In genomic region chr15:50549326-50549725, GRCh38 we compare ENCODE assay signal across 21 cellular contexts. TPM values are rescaled to one million over a fixed set of nuclear protein-coding genes. Genes with fewer than 3 reads are reported as not detected.
"Had no signal": no experiment of that assay in that cellular context is flagged by ENCODE, and none has a peak within 500 bp of the region (broad histone marks: within the 10 kb centered on the region; RNA-seq: fewer than 3 reads in every experiment).

No MANE protein-coding gene starts in this region.

- DNase-seq: activated CD4-positive, alpha-beta memory T cell treated with anti-CD3 and anti-CD28 coated beads for 36 hours; activated CD4-positive, alpha-beta T cell treated with anti-CD3 and anti-CD28 coated beads, Interleukin-2, amount 10 ng/mL, durations not matched to agents 7 days and 5 days; activated CD4-positive, CD25-positive, alpha-beta regulatory T cell; activated gamma-delta T cell; activated naive CD4-positive, alpha-beta T cell treated with anti-CD3 and anti-CD28 coated beads for 36 hours; activated T-cell treated with anti-CD3 and anti-CD28 coated beads for 4 hours; activated T-cell treated with anti-CD3 and anti-CD28 coated beads, Interleukin-2, amount 50 U/mL, for 48 hours; brain microvascular endothelial cell; NCI-H1105 treated with DMSO at 0.1 percent for 48 hours; NCI-H1436 treated with DMSO at 0.1 percent for 48 hours; NCI-H187; NCI-H2081; NCI-H446; NCI-H524; Peyer's patch; SHP77; T-cell had no signal

- H3K4me1 ChIP-seq: Peyer's patch had no signal

- H3K9ac ChIP-seq: KMS-11 had no signal

- H3K36me3 ChIP-seq: brain microvascular endothelial cell, cardiac muscle cell, Peyer's patch had no signal

- ATAC-seq: activated T-helper 17 cell treated with anti-CD3 and anti-CD28 coated beads, Interleukin-2, amount 50 U/mL, for 72 hours; T-cell had no signal

- H3K27me3 ChIP-seq: brain microvascular endothelial cell, cardiac muscle cell, Peyer's patch had no signal

- H3K9me3 ChIP-seq: Peyer's patch had no signal

- H3K4me3 ChIP-seq: cardiac muscle cell, Peyer's patch had no signal

- H3K4me2 ChIP-seq: KMS-11 had no signal

- H3K27ac ChIP-seq: brain microvascular endothelial cell, cardiac muscle cell, KMS-11, Peyer's patch, VCaP had no signal

RNA-seq across cellular contexts. Expression of gene USP50, which starts 2.9 kb away (rescaled TPM):
- total RNA-seq: activated CD4-positive, alpha-beta memory T cell treated with anti-CD3 and anti-CD28 coated beads for 36 hours; activated CD4-positive, alpha-beta T cell treated with anti-CD3 and anti-CD28 coated beads, Interleukin-2, amount 10 ng/mL, durations not matched to agents 7 days and 5 days; activated naive CD4-positive, alpha-beta T cell treated with anti-CD3 and anti-CD28 coated beads for 36 hours; activated T-helper 17 cell treated with anti-CD3 and anti-CD28 coated beads, Interleukin-2, amount 50 U/mL, for 72 hours; cardiac muscle cell; Peyer's patch had no signal
- polyA plus RNA-seq: cardiac muscle cell had no signal
